8 cellular contexts compared by ENCODE assay signal in genomic region chr4:109548655-109549054, GRCh38. TPM values are rescaled to one million over a fixed set of nuclear protein-coding genes. Genes with fewer than 3 reads are reported as not detected.
A peak's percentile ranks its signal among the peaks of the same experiment; 100 is the strongest.
DNase-seq lines count a peak whose midpoint lies in the region; ATAC-seq and TF ChIP-seq lines count a peak whose summit lies in the region.

No MANE protein-coding gene starts in this region.

- peak; percentile 61 for DNase-seq in activated CD4-positive, alpha-beta T cell treated with anti-CD3 and anti-CD28 coated beads for 36 hours
- no peak for DNase-seq in activated CD4-positive, alpha-beta T cell treated with anti-CD3 and anti-CD28 coated beads for 1 hour
- DNase-seq in fibroblast of pulmonary artery (ENCODE audit: low read depth): peak; percentile 88
- DNase-seq in spleen: no peak
- DNase-seq in ACHN: no peak

- H3K4me1 ChIP-seq in spleen: peaks cover 0 to 15% (median 2%) of the 10 kb centered on the region in 6 donors

- peaks cover 32% of the 10 kb centered on the region for H3K36me3 Mint-ChIP-seq in activated CD4-positive, alpha-beta T cell treated with anti-CD3 and anti-CD28 coated beads for 36 hours (ENCODE audit: low read depth)
- peaks cover 22% of the 10 kb centered on the region for H3K36me3 Mint-ChIP-seq in T-helper 1 cell treated with Interleukin-12 subunit alpha and Interleukin-12 subunit beta and Interleukin-4 antibody, amounts not matched to agents 30 μg/mL and 1 μg/mL, for 36 hours (ENCODE audit: low read depth)

- 11 to 29% (median 15%) methylated on average over 2 of the region's 2 CpGs for WGBS in spleen, 5 donors

- H3K27me3 ChIP-seq in spleen (replicated peaks in 1 of 7): no peaks in the 10 kb centered on the region

- H3K9me3 ChIP-seq in spleen: no peaks in the 10 kb centered on the region

- POLR2A ChIA-PET in activated CD4-positive, alpha-beta T cell treated with anti-CD3 and anti-CD28 coated beads for 36 hours (lab: Charles Lee): no interaction called here

- H3K27me3 Mint-ChIP-seq in activated CD4-positive, alpha-beta T cell treated with anti-CD3 and anti-CD28 coated beads for 36 hours: no peaks in the 10 kb centered on the region
- H3K27me3 Mint-ChIP-seq in T-helper 1 cell treated with Interleukin-12 subunit alpha and Interleukin-12 subunit beta and Interleukin-4 antibody, amounts not matched to agents 30 μg/mL and 1 μg/mL, for 36 hours (ENCODE audit: low read depth): no peaks in the 10 kb centered on the region

- H3K27ac ChIP-seq in spleen: peak overlapping the region in 5 of 8 donors; percentile 16 to 57 (median 44)

- TF ChIP-seq CTCF in fibroblast of pulmonary artery (IDR thresholded peaks at IDR 0.05; ENCODE audit: low read length, missing control alignments) (no peak), spleen (IDR thresholded peaks at IDR 0.05 in 8 of 11, conservative IDR thresholded peaks at IDR 0.05 in 3 of 11) (no peak)

- peaks cover 8% of the 10 kb centered on the region for H3K9me3 Mint-ChIP-seq in activated CD4-positive, alpha-beta T cell treated with anti-CD3 and anti-CD28 coated beads for 36 hours (ENCODE audit: low read depth)
- peaks cover 6% of the 10 kb centered on the region for H3K9me3 Mint-ChIP-seq in T-helper 1 cell treated with Interleukin-12 subunit alpha and Interleukin-12 subunit beta and Interleukin-4 antibody, amounts not matched to agents 30 μg/mL and 1 μg/mL, for 36 hours

- no peak overlapping the region for H3K4me3 Mint-ChIP-seq in activated CD4-positive, alpha-beta T cell treated with anti-CD3 and anti-CD28 coated beads for 36 hours
- H3K4me3 Mint-ChIP-seq in T-helper 1 cell treated with Interleukin-12 subunit alpha and Interleukin-12 subunit beta and Interleukin-4 antibody, amounts not matched to agents 30 μg/mL and 1 μg/mL, for 36 hours: peak overlapping the region; percentile 16

- CTCF ChIA-PET in activated CD4-positive, alpha-beta T cell treated with anti-CD3 and anti-CD28 coated beads for 36 hours (lab: Charles Lee): no interaction called here

- H3K4me1 Mint-ChIP-seq in activated CD4-positive, alpha-beta T cell treated with anti-CD3 and anti-CD28 coated beads for 36 hours: peaks cover 24% of the 10 kb centered on the region
- peaks cover 16% of the 10 kb centered on the region for H3K4me1 Mint-ChIP-seq in T-helper 1 cell treated with Interleukin-12 subunit alpha and Interleukin-12 subunit beta and Interleukin-4 antibody, amounts not matched to agents 30 μg/mL and 1 μg/mL, for 36 hours (ENCODE audit: low read depth)

- intact Hi-C loops in activated CD4-positive, alpha-beta T cell treated with anti-CD3 and anti-CD28 coated beads for 36 hours (cut with DNase I, micrococcal nuclease): no loop called here
- intact Hi-C loops in spleen (cut with DNase I; ENCODE audit: low total_unique reads): no loop called here

- H3K4me3 ChIP-seq in fibroblast of pulmonary artery (replicated peaks; ENCODE audit: low read depth, low read length) (no peak overlapping the region), spleen (no peak overlapping the region)

- in situ Hi-C loops in ACHN (cut with HindIII; ENCODE audit: low pct_ligation_motif_present, low pct_unique_long_range_greater_than_20kb, low sequenced_read_pairs): no loop called here

- ATAC-seq in activated CD4-positive, alpha-beta T cell treated with anti-CD3 and anti-CD28 coated beads for 36 hours: peak; percentile 88
- ATAC-seq in GM18867 (IDR thresholded peaks at IDR 0.05; ENCODE audit: unreplicated experiment): no peak
- no peak for ATAC-seq in HG03097 (IDR thresholded peaks at IDR 0.05; ENCODE audit: low FRiP score, unreplicated experiment)

- peaks cover 0 to 27% (median 5%) of the 10 kb centered on the region in 6 donors for H3K36me3 ChIP-seq in spleen

- no peak for TF ChIP-seq POLR2A in spleen (IDR thresholded peaks at IDR 0.05)

- peak overlapping the region; percentile 69 for H3K27ac Mint-ChIP-seq in activated CD4-positive, alpha-beta T cell treated with anti-CD3 and anti-CD28 coated beads for 36 hours
- peak overlapping the region; percentile 50 for H3K27ac Mint-ChIP-seq in T-helper 1 cell treated with Interleukin-12 subunit alpha and Interleukin-12 subunit beta and Interleukin-4 antibody, amounts not matched to agents 30 μg/mL and 1 μg/mL, for 36 hours

RNA-seq across cellular contexts. Expression of gene MCUB, which starts 11.4 kb away (rescaled TPM):
- 10 to 100 TPM; 58.2 to 80.1 TPM for total RNA-seq in activated CD4-positive, alpha-beta T cell treated with anti-CD3 and anti-CD28 coated beads for 36 hours
- 10 to 100 TPM; 22.1 to 65.5 (median 29.2) TPM for total RNA-seq in spleen
- polyA plus RNA-seq in spleen: 10 to 100 TPM; 17.0 to 31.6 (median 22.7) TPM

Comparison
In these comparisons a context has a peak if more than half of its experiments do, and no peak if none do; other contexts are left out.
1. DNase-seq: peak in activated CD4-positive, alpha-beta T cell treated with anti-CD3 and anti-CD28 coated beads for 36 hours (single experiment) and fibroblast of pulmonary artery (single experiment); none in activated CD4-positive, alpha-beta T cell treated with anti-CD3 and anti-CD28 coated beads for 1 hour (single experiment), spleen (single experiment) and ACHN (single experiment).